Comparison of ENCODE assay signal across 15 cellular contexts in genomic region chr1:51732701-51733425, GRCh38.
DNase-seq lines count a peak whose midpoint lies in the region; ATAC-seq and TF ChIP-seq lines count a peak whose summit lies in the region.
"Had no signal": no experiment of that assay in that cellular context is flagged by ENCODE, and none has a peak within 500 bp of the region (broad histone marks: within the 10 kb centered on the region; RNA-seq: fewer than 3 reads in every experiment).

No MANE protein-coding gene starts in this region.

- H3K27me3 ChIP-seq in BLaER1 treated with 17β-estradiol and CSF1 and Interleukin-3, amounts not matched to agents 10 nM and 100 nM, result no peaks in the 10 kb centered on the region

- H3K4me3 Mint-ChIP-seq in IgD-negative memory B cell (peak overlapping the region in 3 of 4 donors; percentile 9 to 84 (median 67)), osteocyte (ENCODE audit: unreplicated experiment) (no peak overlapping the region)
- H3K4me3 Mint-ChIP-seq: stimulated activated naive CD8-positive, alpha-beta T cell treated with anti-CD3 and anti-CD28 coated beads, Interleukin-15, Interleukin-2, amounts not matched to agents 100 ng/mL and 50 ng/mL, for 24 hours had no signal

- H3K27ac Mint-ChIP-seq in IgD-negative memory B cell (peak overlapping the region; percentile 8 to 60 (median 24)), osteocyte (ENCODE audit: unreplicated experiment) (peak overlapping the region; percentile 28)
- H3K27ac Mint-ChIP-seq: stimulated activated naive CD8-positive, alpha-beta T cell treated with anti-CD3 and anti-CD28 coated beads, Interleukin-15, Interleukin-2, amounts not matched to agents 100 ng/mL and 50 ng/mL, for 24 hours had no signal

- no peak overlapping the region for H3K9ac ChIP-seq in BLaER1 treated with 17β-estradiol and CSF1 and Interleukin-3, amounts not matched to agents 10 nM and 100 nM

- no peaks in the 10 kb centered on the region for H3K9me3 Mint-ChIP-seq in IgD-negative memory B cell
- no peaks in the 10 kb centered on the region for H3K9me3 Mint-ChIP-seq in osteocyte (ENCODE audit: unreplicated experiment)
- H3K9me3 Mint-ChIP-seq: stimulated activated naive CD8-positive, alpha-beta T cell treated with anti-CD3 and anti-CD28 coated beads, Interleukin-15, Interleukin-2, amounts not matched to agents 100 ng/mL and 50 ng/mL, for 24 hours had no signal

- H4K20me1 ChIP-seq in BLaER1 treated with 17β-estradiol and CSF1 and Interleukin-3, amounts not matched to agents 10 nM and 100 nM, result peaks cover 9 to 68% (median 43%) of the 10 kb centered on the region in 11 experiments; a peak in 18 of 22 replicates

- H3K27me3 Mint-ChIP-seq in IgD-negative memory B cell (no peaks in the 10 kb centered on the region), osteocyte (ENCODE audit: unreplicated experiment) (no peaks in the 10 kb centered on the region)
- H3K27me3 Mint-ChIP-seq: stimulated activated naive CD8-positive, alpha-beta T cell treated with anti-CD3 and anti-CD28 coated beads, Interleukin-15, Interleukin-2, amounts not matched to agents 100 ng/mL and 50 ng/mL, for 24 hours had no signal

- H3K4me1 Mint-ChIP-seq in IgD-negative memory B cell (peaks cover 44 to 59% (median 53%) of the 10 kb centered on the region in 3 donors), osteocyte (ENCODE audit: unreplicated experiment) (peaks cover 77% of the 10 kb centered on the region)

- H3K36me3 Mint-ChIP-seq in IgD-negative memory B cell (no peaks in the 10 kb centered on the region), osteocyte (ENCODE audit: unreplicated experiment) (no peaks in the 10 kb centered on the region)

- H3K4me1 ChIP-seq in BLaER1 treated with 17β-estradiol and CSF1 and Interleukin-3, amounts not matched to agents 10 nM and 100 nM, result peaks cover 30 to 70% (median 49%) of the 10 kb centered on the region in 10 experiments

- H3K36me3 ChIP-seq in BLaER1 treated with 17β-estradiol and CSF1 and Interleukin-3, amounts not matched to agents 10 nM and 100 nM, result 0 out of 22 replicates have a peak, but pooled peaks cover 0 to 4% (median 0%) of the 10 kb centered on the region in 11 experiments

- no peak overlapping the region for H3K27ac ChIP-seq in BLaER1 treated with 17β-estradiol and CSF1 and Interleukin-3, amounts not matched to agents 10 nM and 100 nM
- H3K27ac ChIP-seq in coronary artery, result peak overlapping the region; percentile 39 to 43
- H3K27ac ChIP-seq: epithelial cell of prostate had no signal

- TF ChIP-seq CTCF in coronary artery (IDR thresholded peaks at IDR 0.05), result no peak
- no peak for TF ChIP-seq CTCF in osteocyte (IDR thresholded peaks at IDR 0.05)

- no peaks in the 10 kb centered on the region for H3K9me3 ChIP-seq in BLaER1 treated with 17β-estradiol and CSF1 and Interleukin-3, amounts not matched to agents 10 nM and 100 nM (replicated peaks in 1 of 11)

- no peak overlapping the region for H3K4me3 ChIP-seq in BLaER1 treated with 17β-estradiol and CSF1 and Interleukin-3, amounts not matched to agents 10 nM and 100 nM
- no peak overlapping the region for H3K4me3 ChIP-seq in coronary artery

- peak overlapping the region in 6 of 11 experiments; percentile 9 to 95 (median 78); a peak in 10 of 22 replicates for H3K4me2 ChIP-seq in BLaER1 treated with 17β-estradiol and CSF1 and Interleukin-3, amounts not matched to agents 10 nM and 100 nM

- DNase-seq in coronary artery (ENCODE audit: low spot score), result no peak
- DNase-seq in osteocyte (ENCODE audit: extremely low spot score, unreplicated experiment), result no peak
- DNase-seq in NCI-H526 (lab: John Stamatoyannopoulos, UW), result no peak
- no peak for DNase-seq in stimulated activated CD8-positive, alpha-beta memory T cell treated with anti-CD3 and anti-CD28 coated beads, Interleukin-4, amount 100 ng/mL, for 48 hours
- DNase-seq: activated CD4-positive, alpha-beta T cell treated with anti-CD3 and anti-CD28 coated beads, Interleukin-2, amount 50 U/mL, for 48 hours; cortex of kidney; DND-41; NCI-H2227 treated with DMSO at 0.1 percent for 48 hours; stimulated activated CD4-positive, alpha-beta T cell treated with anti-CD3 and anti-CD28 coated beads, Interleukin-12 subunit alpha, Interleukin-12 subunit beta, amount 100 ng/mL, for 4 hours had no signal

- no peak for ATAC-seq in GM21717 (IDR thresholded peaks at IDR 0.05; ENCODE audit: unreplicated experiment)
- ATAC-seq in GM18867 (IDR thresholded peaks at IDR 0.05; ENCODE audit: unreplicated experiment), result no peak

Comparison
In these comparisons a context has a peak if more than half of its experiments do, and no peak if none do; other contexts are left out.
1. H3K27ac ChIP-seq: peak in coronary artery (2 of 2); none in BLaER1 treated with 17β-estradiol and CSF1 and Interleukin-3, amounts not matched to agents 10 nM and 100 nM (0 of 11).